11 cellular contexts compared by ENCODE assay signal in genomic region chrX:46777971-46778810, GRCh38. TPM values are rescaled to one million over a fixed set of nuclear protein-coding genes. Genes with fewer than 3 reads are reported as not detected.
DNase-seq lines count a peak whose midpoint lies in the region; ATAC-seq and TF ChIP-seq lines count a peak whose summit lies in the region.
"Had no signal": no experiment of that assay in that cellular context is flagged by ENCODE, and none has a peak within 500 bp of the region (broad histone marks: within the 10 kb centered on the region; RNA-seq: fewer than 3 reads in every experiment).

No MANE protein-coding gene starts in this region.

- no peaks in the 10 kb centered on the region for H3K9me3 Mint-ChIP-seq in activated naive CD8-positive, alpha-beta T cell treated with anti-CD3 and anti-CD28 coated beads for 36 hours
- H3K9me3 Mint-ChIP-seq in activated naive CD8-positive, alpha-beta T cell treated with anti-CD3 and anti-CD28 coated beads, Interleukin-2, amount 50 U/mL, for 24 hours = no peaks in the 10 kb centered on the region
- H3K9me3 Mint-ChIP-seq: activated T-helper 17 cell treated with anti-CD3 and anti-CD28 coated beads, Interleukin-2, amount 50 U/mL, for 72 hours had no signal

- WGBS in smooth muscle cell (ENCODE audit: low lambda C conversion rate) = 38% methylated on average over 7 of the region's 7 CpGs
- 29 to 61% (median 47%) methylated on average over 7 of the region's 7 CpGs for WGBS in spleen, 5 donors

- peak overlapping the region; percentile 15 for H3K4me3 Mint-ChIP-seq in activated naive CD8-positive, alpha-beta T cell treated with anti-CD3 and anti-CD28 coated beads for 36 hours
- H3K4me3 Mint-ChIP-seq in activated naive CD8-positive, alpha-beta T cell treated with anti-CD3 and anti-CD28 coated beads, Interleukin-2, amount 50 U/mL, for 24 hours = no peak overlapping the region
- H3K4me3 Mint-ChIP-seq: activated T-helper 17 cell treated with anti-CD3 and anti-CD28 coated beads, Interleukin-2, amount 50 U/mL, for 72 hours had no signal

- no peaks in the 10 kb centered on the region for H3K36me3 Mint-ChIP-seq in activated naive CD8-positive, alpha-beta T cell treated with anti-CD3 and anti-CD28 coated beads for 36 hours
- H3K36me3 Mint-ChIP-seq in activated naive CD8-positive, alpha-beta T cell treated with anti-CD3 and anti-CD28 coated beads, Interleukin-2, amount 50 U/mL, for 24 hours (ENCODE audit: low read depth) = no peaks in the 10 kb centered on the region

- H3F3A ChIP-seq in smooth muscle cell (ENCODE audit: low read depth) = no peaks in the 10 kb centered on the region

- no peak overlapping the region for H3K27ac Mint-ChIP-seq in activated naive CD8-positive, alpha-beta T cell treated with anti-CD3 and anti-CD28 coated beads for 36 hours
- no peak overlapping the region for H3K27ac Mint-ChIP-seq in activated naive CD8-positive, alpha-beta T cell treated with anti-CD3 and anti-CD28 coated beads, Interleukin-2, amount 50 U/mL, for 24 hours
- H3K27ac Mint-ChIP-seq: activated T-helper 17 cell treated with anti-CD3 and anti-CD28 coated beads, Interleukin-2, amount 50 U/mL, for 72 hours had no signal

- H3K27me3 ChIP-seq in SJSA1 (replicated peaks) (no peaks in the 10 kb centered on the region), smooth muscle cell (ENCODE audit: low read depth) (no peaks in the 10 kb centered on the region), spleen (replicated peaks in 1 of 7) (no peaks in the 10 kb centered on the region)
- H3K27me3 ChIP-seq: BLaER1 had no signal

- DNase-seq in activated naive CD8-positive, alpha-beta T cell treated with anti-CD3 and anti-CD28 coated beads for 36 hours = no peak
- DNase-seq in activated naive CD8-positive, alpha-beta T cell treated with anti-CD3 and anti-CD28 coated beads, Interleukin-2, amount 50 U/mL, for 24 hours = no peak
- DNase-seq in SJSA1 (ENCODE audit: low read depth in 1 of 2, low spot score in 2 of 2) (peak in 1 of 2 experiments; percentile 37), fibroblast of villous mesenchyme (ENCODE audit: low read depth) (peak; percentile 72), smooth muscle cell (lab: John Stamatoyannopoulos, UW; ENCODE audit: unreplicated experiment) (no peak), cortex of kidney (lab: John Stamatoyannopoulos, UW) (no peak), spleen (no peak)
- DNase-seq: posterior cingulate gyrus had no signal

- no peak for TF ChIP-seq POLR2A in spleen (IDR thresholded peaks at IDR 0.05)

- H3K79me2 ChIP-seq in smooth muscle cell (ENCODE audit: low read depth) = no peaks in the 10 kb centered on the region

- H3K36me3 ChIP-seq in SJSA1 (no peaks in the 10 kb centered on the region), smooth muscle cell (ENCODE audit: low read depth) (no peaks in the 10 kb centered on the region), spleen (no peaks in the 10 kb centered on the region)
- H3K36me3 ChIP-seq: BLaER1 had no signal

- H3K4me2 ChIP-seq in smooth muscle cell = peak overlapping the region; percentile 23
- H3K4me2 ChIP-seq: BLaER1 had no signal

- H3K4me1 ChIP-seq in SJSA1 (replicated peaks) (peaks cover 15% of the 10 kb centered on the region), smooth muscle cell (ENCODE audit: low read depth) (no peaks in the 10 kb centered on the region), spleen (no peaks in the 10 kb centered on the region)
- H3K4me1 ChIP-seq: BLaER1 had no signal

- TF ChIP-seq CTCF in fibroblast of villous mesenchyme (IDR thresholded peaks at IDR 0.05; ENCODE audit: insufficient read depth, low read depth, low read length) (no peak), smooth muscle cell (IDR thresholded peaks at IDR 0.05; ENCODE audit: borderline replicate concordance, insufficient read depth, poor library complexity, severe bottlenecking) (no peak), spleen (IDR thresholded peaks at IDR 0.05 in 8 of 11, conservative IDR thresholded peaks at IDR 0.05 in 3 of 11) (no peak)

- H2AFZ ChIP-seq in smooth muscle cell (ENCODE audit: low read depth) = no peak overlapping the region

- H3K4me3 ChIP-seq in SJSA1 (peak overlapping the region; percentile 14; the same call in 1 of the 2 replicates), fibroblast of villous mesenchyme (ENCODE audit: low read depth, low read length) (no peak overlapping the region), smooth muscle cell (no peak overlapping the region), spleen (no peak overlapping the region)
- H3K4me3 ChIP-seq: BLaER1 had no signal

- H3K4me1 Mint-ChIP-seq in activated naive CD8-positive, alpha-beta T cell treated with anti-CD3 and anti-CD28 coated beads for 36 hours = peaks cover 10% of the 10 kb centered on the region
- peaks cover 13% of the 10 kb centered on the region for H3K4me1 Mint-ChIP-seq in activated naive CD8-positive, alpha-beta T cell treated with anti-CD3 and anti-CD28 coated beads, Interleukin-2, amount 50 U/mL, for 24 hours
- H3K4me1 Mint-ChIP-seq: activated T-helper 17 cell treated with anti-CD3 and anti-CD28 coated beads, Interleukin-2, amount 50 U/mL, for 72 hours had no signal

- no peaks in the 10 kb centered on the region for H4K20me1 ChIP-seq in smooth muscle cell (ENCODE audit: low read depth)
- H4K20me1 ChIP-seq: BLaER1 had no signal

- H3K9me3 ChIP-seq in SJSA1 (replicated peaks) = no peaks in the 10 kb centered on the region
- no peaks in the 10 kb centered on the region for H3K9me3 ChIP-seq in smooth muscle cell (replicated peaks; ENCODE audit: low read depth)
- H3K9me3 ChIP-seq in spleen = no peaks in the 10 kb centered on the region
- H3K9me3 ChIP-seq: BLaER1 had no signal

- peak overlapping the region; percentile 54 for H3K27ac ChIP-seq in SJSA1
- peak overlapping the region; percentile 44 for H3K27ac ChIP-seq in smooth muscle cell (ENCODE audit: low read depth)
- H3K27ac ChIP-seq in spleen = no peak overlapping the region
- H3K27ac ChIP-seq: BLaER1 had no signal

- no peak for ATAC-seq in activated naive CD8-positive, alpha-beta T cell treated with anti-CD3 and anti-CD28 coated beads, Interleukin-2, amount 50 U/mL, for 24 hours
- no peak for ATAC-seq in HG03439 (IDR thresholded peaks at IDR 0.05; ENCODE audit: unreplicated experiment)
- ATAC-seq: activated T-helper 17 cell treated with anti-CD3 and anti-CD28 coated beads, Interleukin-2, amount 50 U/mL, for 72 hours had no signal

- peaks cover 8% of the 10 kb centered on the region for H3K27me3 Mint-ChIP-seq in activated naive CD8-positive, alpha-beta T cell treated with anti-CD3 and anti-CD28 coated beads for 36 hours
- H3K27me3 Mint-ChIP-seq in activated naive CD8-positive, alpha-beta T cell treated with anti-CD3 and anti-CD28 coated beads, Interleukin-2, amount 50 U/mL, for 24 hours = no peaks in the 10 kb centered on the region

- H3K9ac ChIP-seq in smooth muscle cell (ENCODE audit: low read depth) = no peak overlapping the region
- H3K9ac ChIP-seq: BLaER1 had no signal

- intact Hi-C loops in spleen (cut with DNase I; ENCODE audit: low total_unique reads) = no loop called here

RNA-seq across cellular contexts. Expression of gene SLC9A7, which starts 19.3 kb away (rescaled TPM):
- total RNA-seq in activated naive CD8-positive, alpha-beta T cell treated with anti-CD3 and anti-CD28 coated beads for 36 hours = 10 to 100 TPM; 11.5 to 12.4 TPM
- 0.60 and 0.63 TPM in 2 replicates for total RNA-seq in SJSA1 (2014; rRNA removed; shearing (Covaris generic))
- 39.0 and 46.6 TPM in 2 replicates for total RNA-seq in fibroblast of villous mesenchyme
- 6.5 and 6.7 TPM in 2 replicates for total RNA-seq in smooth muscle cell
- 0.83 and 1.5 TPM in 2 replicates for polyA plus RNA-seq in smooth muscle cell
- total RNA-seq in spleen = 10 to 100 TPM in 6 of 7 donors, 1 to 10 TPM in 1; 9.3 to 25.2 (median 12.9) TPM
- 1 to 10 TPM; 3.2 to 4.6 (median 4.6) TPM for polyA plus RNA-seq in spleen

RNA-seq across cellular contexts. Expression of gene RP2, which starts 58.7 kb away (rescaled TPM):
- 1 to 10 TPM; 6.5 to 6.6 TPM for total RNA-seq in activated naive CD8-positive, alpha-beta T cell treated with anti-CD3 and anti-CD28 coated beads for 36 hours
- 27.2 and 40.6 TPM in 2 replicates for total RNA-seq in SJSA1 (2014; rRNA removed; shearing (Covaris generic))
- total RNA-seq in fibroblast of villous mesenchyme (19.0 and 38.4 TPM in 2 replicates), smooth muscle cell (20.5 and 32.9 TPM in 2 replicates), spleen (10 to 100 TPM; 16.8 to 26.5 (median 18.6) TPM)
- polyA plus RNA-seq in smooth muscle cell (11.3 TPM in 2 replicates), spleen (1 to 10 TPM; 6.8 to 9.3 (median 8.7) TPM)

Comparison
In these comparisons a context has a peak if more than half of its experiments do, and no peak if none do; other contexts are left out.
1. H3K27ac ChIP-seq: peak in SJSA1 (single experiment) and smooth muscle cell (single experiment); none in spleen (0 of 8).